9 cellular contexts compared by ENCODE assay signal in genomic region chr3:20930034-20930433, GRCh38.
DNase-seq lines count a peak whose midpoint lies in the region; ATAC-seq and TF ChIP-seq lines count a peak whose summit lies in the region.
"Had no signal": no experiment of that assay in that cellular context is flagged by ENCODE, and none has a peak within 500 bp of the region (broad histone marks: within the 10 kb centered on the region; RNA-seq: fewer than 3 reads in every experiment).

No MANE protein-coding gene starts in this region.

- DNase-seq in Ammon's horn (ENCODE audit: low spot score) (peak; percentile 8), H7 (peak; percentile 16), RPMI8226 (peak; percentile 9), hepatocyte (ENCODE audit: low spot score) (peak; percentile 19), GDM1 (lab: John Stamatoyannopoulos, UW) (no peak)
- DNase-seq in activated T-cell treated with anti-CD3 and anti-CD28 coated beads, Interleukin-2, amount 50 U/mL, for 72 hours = no peak
- DNase-seq in stimulated activated naive B cell treated with anti-CD40 and anti-IgM and Interleukin-4, amounts not matched to agents 10 μg/mL and 1 μg/mL and 100 μg/mL, for 72 hours = no peak

- H4K20me1 ChIP-seq in hepatocyte (ENCODE audit: insufficient read depth, poor library complexity, severe bottlenecking) = no peaks in the 10 kb centered on the region

- H3K79me2 ChIP-seq in hepatocyte = no peaks in the 10 kb centered on the region

- WGBS in hepatocyte (ENCODE audit: low lambda C conversion rate, missing lambda C conversion rate) = 26% methylated on average over 3 of the region's 3 CpGs

- no peak for ATAC-seq in activated T-cell treated with anti-CD3 and anti-CD28 coated beads, Interleukin-2, amount 50 U/mL, for 72 hours (replicated peaks in 1 of 2)
- no peak for ATAC-seq in GM18505 (IDR thresholded peaks at IDR 0.05; ENCODE audit: unreplicated experiment)
- no peak for ATAC-seq in stimulated activated naive B cell treated with anti-CD40 and anti-IgM and Interleukin-4, amounts not matched to agents 10 μg/mL and 1 μg/mL and 100 μg/mL, for 72 hours (replicated peaks)

- no peak overlapping the region for H3K4me3 Mint-ChIP-seq in activated T-cell treated with anti-CD3 and anti-CD28 coated beads, Interleukin-2, amount 50 U/mL, for 72 hours
- H3K4me3 Mint-ChIP-seq in stimulated activated naive B cell treated with anti-CD40 and anti-IgM and Interleukin-4, amounts not matched to agents 10 μg/mL and 1 μg/mL and 100 μg/mL, for 72 hours = no peak overlapping the region

- H3K27ac ChIP-seq in hepatocyte = no peak overlapping the region
- H3K27ac ChIP-seq: thoracic aorta had no signal

- no peaks in the 10 kb centered on the region for H3K4me1 Mint-ChIP-seq in activated T-cell treated with anti-CD3 and anti-CD28 coated beads, Interleukin-2, amount 50 U/mL, for 72 hours (ENCODE audit: low read depth)
- H3K4me1 Mint-ChIP-seq in stimulated activated naive B cell treated with anti-CD40 and anti-IgM and Interleukin-4, amounts not matched to agents 10 μg/mL and 1 μg/mL and 100 μg/mL, for 72 hours = no peaks in the 10 kb centered on the region

- H3K27me3 Mint-ChIP-seq in activated T-cell treated with anti-CD3 and anti-CD28 coated beads, Interleukin-2, amount 50 U/mL, for 72 hours (ENCODE audit: low read depth) = no peaks in the 10 kb centered on the region
- no peaks in the 10 kb centered on the region for H3K27me3 Mint-ChIP-seq in stimulated activated naive B cell treated with anti-CD40 and anti-IgM and Interleukin-4, amounts not matched to agents 10 μg/mL and 1 μg/mL and 100 μg/mL, for 72 hours

- TF ChIP-seq POLR2A in GM18505 (IDR thresholded peaks at IDR 0.05; ENCODE audit: borderline replicate concordance, extremely low read depth, insufficient read depth, insufficient read length) = no peak

- H3K36me3 ChIP-seq in H7 (replicated peaks; ENCODE audit: control insufficient read depth, insufficient read depth, low read length) (no peaks in the 10 kb centered on the region), hepatocyte (replicated peaks; ENCODE audit: insufficient read depth, low read depth) (no peaks in the 10 kb centered on the region)
- H3K36me3 ChIP-seq: thoracic aorta had no signal

- no peak overlapping the region for H3K4me3 ChIP-seq in H7 (ENCODE audit: insufficient read depth, low read depth, low read length)
- no peak overlapping the region for H3K4me3 ChIP-seq in hepatocyte
- H3K4me3 ChIP-seq: thoracic aorta had no signal

- H3K9me2 ChIP-seq in hepatocyte (replicated peaks; ENCODE audit: insufficient read depth) = no peaks in the 10 kb centered on the region

- peaks cover 3 to 6% of the 10 kb centered on the region in 2 donors for H3K36me3 Mint-ChIP-seq in activated T-cell treated with anti-CD3 and anti-CD28 coated beads, Interleukin-2, amount 50 U/mL, for 72 hours (ENCODE audit: insufficient read depth in 2 of 2)
- no peaks in the 10 kb centered on the region for H3K36me3 Mint-ChIP-seq in stimulated activated naive B cell treated with anti-CD40 and anti-IgM and Interleukin-4, amounts not matched to agents 10 μg/mL and 1 μg/mL and 100 μg/mL, for 72 hours

- peaks cover 14 to 17% of the 10 kb centered on the region in 2 donors for H3K9me3 Mint-ChIP-seq in activated T-cell treated with anti-CD3 and anti-CD28 coated beads, Interleukin-2, amount 50 U/mL, for 72 hours
- H3K9me3 Mint-ChIP-seq in stimulated activated naive B cell treated with anti-CD40 and anti-IgM and Interleukin-4, amounts not matched to agents 10 μg/mL and 1 μg/mL and 100 μg/mL, for 72 hours = peaks cover 0 to 2% of the 10 kb centered on the region in 2 donors

- H3K27ac Mint-ChIP-seq in activated T-cell treated with anti-CD3 and anti-CD28 coated beads, Interleukin-2, amount 50 U/mL, for 72 hours = no peak overlapping the region
- H3K27ac Mint-ChIP-seq in stimulated activated naive B cell treated with anti-CD40 and anti-IgM and Interleukin-4, amounts not matched to agents 10 μg/mL and 1 μg/mL and 100 μg/mL, for 72 hours = no peak overlapping the region

- no peak overlapping the region for H2AFZ ChIP-seq in hepatocyte

- H3K9me3 ChIP-seq in hepatocyte (ENCODE audit: low read depth) = no peaks in the 10 kb centered on the region
- H3K9me3 ChIP-seq: thoracic aorta had no signal

- H3K27me3 ChIP-seq in H7 (ENCODE audit: control insufficient read depth, insufficient read depth, low read length) (no peaks in the 10 kb centered on the region), hepatocyte (no peaks in the 10 kb centered on the region)

- peak; percentile 56 for TF ChIP-seq CTCF in hepatocyte (IDR thresholded peaks at IDR 0.05; ENCODE audit: poor library complexity)

- H3K4me1 ChIP-seq in hepatocyte (ENCODE audit: insufficient read depth) = no peaks in the 10 kb centered on the region

- no peak overlapping the region for H3K4me2 ChIP-seq in hepatocyte

Comparison
In these comparisons a context has a peak if more than half of its experiments do, and no peak if none do; other contexts are left out.
1. DNase-seq: peak in Ammon's horn (single experiment), H7 (single experiment), RPMI8226 (single experiment) and hepatocyte (single experiment); none in activated T-cell treated with anti-CD3 and anti-CD28 coated beads, Interleukin-2, amount 50 U/mL, for 72 hours (0 of 2), GDM1 (single experiment) and stimulated activated naive B cell treated with anti-CD40 and anti-IgM and Interleukin-4, amounts not matched to agents 10 μg/mL and 1 μg/mL and 100 μg/mL, for 72 hours (single experiment).